8 cellular contexts compared by ENCODE assay signal in genomic region chr7:100483728-100484635, GRCh38. TPM values are rescaled to one million over a fixed set of nuclear protein-coding genes. Genes with fewer than 3 reads are reported as not detected.
DNase-seq lines count a peak whose midpoint lies in the region; ATAC-seq, FAIRE-seq and TF ChIP-seq lines count a peak whose summit lies in the region.

TSS of gene NYAP1 (plus strand) at chr7:100483927. CDS start at chr7:100485312, 1,385 bp downstream.

- H3K4me3 Mint-ChIP-seq in astrocyte (ENCODE audit: unreplicated experiment): peak within 1 kb of the TSS; percentile 90

- no peaks in the 10 kb centered on the region for H3K9me3 Mint-ChIP-seq in astrocyte (ENCODE audit: unreplicated experiment)

- H3K9me3 ChIP-seq in SJCRH30 (replicated peaks) (no peaks in the 10 kb centered on the region), astrocyte (ENCODE audit: insufficient read depth, low read depth, low read length) (no peaks in the 10 kb centered on the region)

- peak within 1 kb of the TSS; percentile 87 for H3K4me2 ChIP-seq in astrocyte (ENCODE audit: low read length)

- H3K79me2 ChIP-seq in astrocyte (ENCODE audit: insufficient read depth, low read length): peaks cover 2% of the 10 kb centered on the region

- no peak for TF ChIP-seq CTCF in astrocyte (IDR thresholded peaks at IDR 0.05; ENCODE audit: insufficient read depth, low read depth, low read length)

- H3K27ac Mint-ChIP-seq in astrocyte (ENCODE audit: unreplicated experiment): peak within 1 kb of the TSS; percentile 14

- H3K9ac ChIP-seq in astrocyte (ENCODE audit: low read length): peak within 1 kb of the TSS; percentile 43

- H3K36me3 Mint-ChIP-seq in astrocyte (ENCODE audit: low read depth, unreplicated experiment): peaks cover 2% of the 10 kb centered on the region

- H4K20me1 ChIP-seq in astrocyte (ENCODE audit: insufficient read depth, low read length): no peaks in the 10 kb centered on the region

- H3K4me1 ChIP-seq in SJCRH30: peaks cover 3% of the 10 kb centered on the region; the same call in 1 of the 2 replicates
- peaks cover 10% of the 10 kb centered on the region for H3K4me1 ChIP-seq in astrocyte (ENCODE audit: insufficient read depth, low read length)

- peaks cover 4% of the 10 kb centered on the region; the same call in 1 of the 2 replicates for H3K27me3 ChIP-seq in SJCRH30
- H3K27me3 ChIP-seq in astrocyte (ENCODE audit: insufficient read depth, low read length): no peaks in the 10 kb centered on the region

- H3K27ac ChIP-seq in SJCRH30: no peak within 1 kb of the TSS
- no peak within 1 kb of the TSS for H3K27ac ChIP-seq in astrocyte (ENCODE audit: low read depth, low read length)

- H3K4me1 Mint-ChIP-seq in astrocyte (ENCODE audit: low read depth, unreplicated experiment): peaks cover 8% of the 10 kb centered on the region

- H3K27me3 Mint-ChIP-seq in astrocyte (ENCODE audit: low read depth, unreplicated experiment): no peaks in the 10 kb centered on the region

- ATAC-seq in GM18505 (IDR thresholded peaks at IDR 0.05; ENCODE audit: unreplicated experiment) (peak; percentile 10), HG03354 (IDR thresholded peaks at IDR 0.05; ENCODE audit: poor library complexity, severe bottlenecking, unreplicated experiment) (peak; percentile 17), HG03108 (IDR thresholded peaks at IDR 0.05; ENCODE audit: unreplicated experiment) (no peak)

- peak within 1 kb of the TSS; percentile 73 for H2AFZ ChIP-seq in astrocyte (ENCODE audit: low read depth, low read length)

- H3K36me3 ChIP-seq in SJCRH30: no peaks in the 10 kb centered on the region
- H3K36me3 ChIP-seq in astrocyte (ENCODE audit: insufficient read depth, low read length): no peaks in the 10 kb centered on the region

- DNase-seq in SJCRH30: peak; percentile 47 to 73
- DNase-seq in astrocyte (ENCODE audit: low read depth): no peak
- peak; percentile 66 for DNase-seq in hepatic stellate cell (ENCODE audit: low spot score)
- peak; percentile 68 for DNase-seq in putamen (ENCODE audit: low spot score)
- no peak for DNase-seq in RPMI8226

- no peak for TF ChIP-seq POLR2A in GM18505 (IDR thresholded peaks at IDR 0.05; ENCODE audit: borderline replicate concordance, extremely low read depth, insufficient read depth, insufficient read length)

- H3K4me3 ChIP-seq in SJCRH30: peak within 1 kb of the TSS; percentile 53
- H3K4me3 ChIP-seq in astrocyte (ENCODE audit: insufficient read depth, low read depth, low read length): peak within 1 kb of the TSS; percentile 52

- no peak for FAIRE-seq in astrocyte (lab: Jason Lieb, UNC)

RNA-seq across cellular contexts. Expression of gene NYAP1, which starts in this region (rescaled TPM):
- 0.49 and 0.56 TPM in 2 replicates for total RNA-seq in SJCRH30 (2014; rRNA removed; shearing (Covaris generic))
- 2.5 and 2.6 TPM in 2 replicates for total RNA-seq in astrocyte

Comparison
In these comparisons a context has a peak if more than half of its experiments do, and no peak if none do; other contexts are left out.
1. Peak in DNase-seq and H3K4me3 ChIP-seq in SJCRH30; RNA of the gene not detected or under 1 TPM.
2. DNase-seq: peak in hepatic stellate cell (single experiment) and putamen (single experiment); none in astrocyte (single experiment) and RPMI8226 (single experiment).